In the genomic region with DNA sequence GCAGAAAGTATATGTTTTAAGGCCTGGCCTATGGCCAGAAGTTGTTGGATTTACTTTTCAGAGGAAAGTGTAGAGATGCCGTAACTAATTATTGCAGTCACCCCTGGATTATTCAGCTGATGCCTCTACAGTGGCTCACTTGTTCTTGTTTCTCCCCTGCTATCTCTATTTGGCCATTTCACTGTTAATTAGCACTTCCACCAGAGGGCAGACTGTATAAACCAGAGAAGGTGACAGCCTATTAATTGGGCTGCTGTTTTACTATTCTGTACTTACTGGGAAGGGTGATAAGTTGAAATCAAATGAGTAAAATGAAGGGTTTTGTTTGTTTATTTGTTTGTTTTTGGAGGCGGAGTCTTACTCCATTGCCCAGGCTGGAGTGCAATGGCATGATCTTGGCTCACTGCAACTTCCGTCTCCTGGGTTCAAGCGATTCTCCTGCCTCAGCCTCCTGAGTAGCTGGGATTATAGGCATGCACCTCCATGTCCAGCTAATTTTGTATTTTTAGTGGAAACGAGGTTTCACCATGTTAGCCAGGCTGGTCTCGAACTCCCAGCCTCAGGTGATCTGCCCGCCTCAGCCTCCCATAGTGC, we compare ENCODE assay signal across 8 cellular contexts.
DNase-seq lines count a peak whose midpoint lies in the region; ATAC-seq and TF ChIP-seq lines count a peak whose summit lies in the region.

No MANE protein-coding gene starts in this region.

- H3K27me3 ChIP-seq in A673 (replicated peaks; ENCODE audit: insufficient read depth, low read depth, low read length, poor library complexity): no peaks in the 10 kb centered on the region

- H3K4me1 ChIP-seq in A673 (ENCODE audit: insufficient read depth, low read length, poor library complexity, severe bottlenecking): no peaks in the 10 kb centered on the region

- TF ChIP-seq CTCF in A673 (conservative IDR thresholded peaks at IDR 0.05; ENCODE audit: low read depth, low read length): peak; percentile 47
- TF ChIP-seq CTCF in GM10266 (IDR thresholded peaks at IDR 0.05; ENCODE audit: control insufficient read depth, insufficient read depth, low read depth, missing control alignments): peak; percentile 55

- no TSS peak for BruUV-seq in A673 (replicated peaks; lab: Mats Ljungman, UMichigan)

- DNase-seq in A673 (ENCODE audit: low spot score) (peak; percentile 23), GM10266 (ENCODE audit: extremely low spot score) (no peak), RPMI8226 (peak; percentile 29), globus pallidus (ENCODE audit: low spot score) (peak; percentile 17), AG20443 (ENCODE audit: low spot score) (no peak), substantia nigra (lab: John Stamatoyannopoulos, UW) (no peak), AG08395 (ENCODE audit: low spot score) (no peak)

- CTCF ChIA-PET in A673 (lab: Charles Lee): no interaction called here

- no peaks in the 10 kb centered on the region for H3K9me3 ChIP-seq in A673 (ENCODE audit: low read depth, low read length, poor library complexity, severe bottlenecking)

- H3K27ac ChIP-seq in A673 (ENCODE audit: low read depth, low read length, poor library complexity, severe bottlenecking): no peak overlapping the region
- H3K27ac ChIP-seq in substantia nigra (ENCODE audit: low read depth, low read length, poor library complexity, severe bottlenecking): no peak overlapping the region

- intact Hi-C loops in A673 (cut with micrococcal nuclease; ENCODE audit: unreplicated experiment): no loop called here

- H3K36me3 ChIP-seq in A673 (ENCODE audit: insufficient read depth, low read length, poor library complexity, severe bottlenecking): peaks cover 32% of the 10 kb centered on the region

- ATAC-seq in HG02678 (IDR thresholded peaks at IDR 0.05; ENCODE audit: unreplicated experiment): no peak

- POLR2A ChIA-PET in A673 (lab: Charles Lee; ENCODE audit: low non-redundant PET): no interaction called here

- H3K4me3 ChIP-seq in A673 (ENCODE audit: low read depth, low read length, poor library complexity, severe bottlenecking): no peak overlapping the region

Comparison
In these comparisons a context has a peak if more than half of its experiments do, and no peak if none do; other contexts are left out.
1. DNase-seq: peak in A673 (single experiment), RPMI8226 (single experiment) and globus pallidus (single experiment); none in GM10266 (single experiment), AG20443 (single experiment), substantia nigra (0 of 49) and AG08395 (single experiment).